ENCODE assay signal across 8 cellular contexts in the genomic region with DNA sequence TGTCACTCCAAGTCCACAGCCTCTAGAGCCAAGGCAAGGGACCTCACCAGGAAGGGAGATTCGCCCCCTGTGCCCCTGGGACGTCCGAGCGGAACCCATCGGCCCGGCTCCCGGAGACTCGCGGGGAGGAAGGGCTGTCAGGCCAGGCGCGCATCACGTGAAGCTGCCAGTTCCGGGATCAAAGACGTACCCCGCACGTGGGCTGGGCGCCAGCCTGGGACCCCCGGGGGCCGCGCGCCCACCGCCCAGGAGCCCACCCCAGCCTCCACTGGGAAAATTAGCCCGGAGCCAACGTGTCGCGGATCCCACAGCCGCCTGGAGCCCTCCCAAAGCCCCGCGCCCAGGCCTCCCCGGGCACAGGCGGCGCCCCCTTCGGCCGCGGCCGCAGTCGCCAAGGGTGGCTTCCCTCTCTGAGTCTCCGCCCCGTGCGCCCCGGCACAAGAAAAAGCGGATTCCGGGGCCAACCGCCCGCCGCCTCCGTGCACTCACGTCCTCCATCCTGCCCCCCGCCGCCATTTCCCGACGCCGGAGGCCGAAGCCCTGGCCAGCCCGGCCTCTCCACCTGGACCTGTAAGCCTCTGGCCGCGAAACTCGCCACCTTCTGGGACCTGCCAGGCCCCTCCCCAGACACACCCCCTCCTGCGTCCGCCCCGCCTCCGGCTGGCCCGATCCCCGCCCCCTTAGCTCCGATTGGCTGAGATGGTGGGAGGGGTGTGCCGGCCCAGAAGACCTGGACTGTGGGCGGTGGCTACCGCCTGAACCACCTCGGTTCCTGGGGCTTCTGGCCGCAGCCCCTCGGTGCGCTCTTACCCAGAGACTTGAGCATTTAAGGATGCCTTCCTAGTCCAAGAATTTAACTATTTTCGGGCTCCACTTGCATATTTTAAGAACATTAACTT. TPM values are rescaled to one million over a fixed set of nuclear protein-coding genes. Genes with fewer than 3 reads are reported as not detected.
DNase-seq lines count a peak whose midpoint lies in the region; ATAC-seq, FAIRE-seq and TF ChIP-seq lines count a peak whose summit lies in the region.

Gene TMEM192 (minus strand): TSS at position 603 of the 899 bp plus-strand sequence. CDS start 87 bp downstream, at position 516.

- H3K4me1 Mint-ChIP-seq in progenitor cell of endocrine pancreas (ENCODE audit: low read depth): peaks cover 7% of the 10 kb centered on the region

- FAIRE-seq in GM12891 (lab: Jason Lieb, UNC): peak; percentile 96

- peak within 1 kb of the TSS; percentile 96 for H3K27ac Mint-ChIP-seq in progenitor cell of endocrine pancreas

- TF ChIP-seq CTCF in progenitor cell of endocrine pancreas (IDR thresholded peaks at IDR 0.05; ENCODE audit: unreplicated experiment): peak; percentile 47

- no peaks in the 10 kb centered on the region for H3K27me3 Mint-ChIP-seq in progenitor cell of endocrine pancreas

- ATAC-seq in HG02798 (IDR thresholded peaks at IDR 0.05; ENCODE audit: poor library complexity, unreplicated experiment): peak; percentile 97
- peak; percentile 99 to 100 for ATAC-seq in left cardiac atrium

- H3K36me3 Mint-ChIP-seq in progenitor cell of endocrine pancreas (ENCODE audit: insufficient read depth): peaks cover 4% of the 10 kb centered on the region

- intact Hi-C loops in left cardiac atrium (cut with DNase I): no loop called here

- peak; percentile 57; the same call in 1 of the 2 replicates for TF ChIP-seq POLR2A in GM12891 (IDR thresholded peaks at IDR 0.05; ENCODE audit: low read depth, low read length)

- H3K9me3 Mint-ChIP-seq in progenitor cell of endocrine pancreas (ENCODE audit: low read depth): no peaks in the 10 kb centered on the region

- DNase-seq in GM12891 (ENCODE audit: insufficient read length, low spot score): peak; percentile 86
- peak; percentile 66 for DNase-seq in NCI-H1417 treated with DMSO at 0.1 percent for 48 hours (lab: John Stamatoyannopoulos, UW)
- DNase-seq in T-helper 1 cell: peak; percentile 83 to 90 (median 87)
- peak; percentile 68 for DNase-seq in amniotic stem cell (lab: John Stamatoyannopoulos, UW)
- peak; percentile 93 for DNase-seq in left cardiac atrium
- DNase-seq in progenitor cell of endocrine pancreas (ENCODE audit: low spot score, unreplicated experiment): peak; percentile 89
- peak; percentile 97 for DNase-seq in ureter (ENCODE audit: low spot score)

- peak within 1 kb of the TSS; percentile 81 for H3K4me3 Mint-ChIP-seq in progenitor cell of endocrine pancreas (ENCODE audit: low read depth)

TF ChIP-seq in GM12891, 5 proteins besides CTCF, POLR2A, EP300 and RAD21:
- TF ChIP-seq TAF1 (IDR thresholded peaks at IDR 0.05; ENCODE audit: low read depth, low read length) (no peak), SPI1 (IDR thresholded peaks at IDR 0.05; ENCODE audit: low read depth, low read length) (no peak; the same call in 1 of the 2 replicates), PAX5 (IDR thresholded peaks at IDR 0.05; ENCODE audit: insufficient read depth, low read length, severe bottlenecking) (no peak), POU2F2 (IDR thresholded peaks at IDR 0.05; ENCODE audit: low read depth, low read length) (0 out of 2 replicates have a peak, but pooled peaks have one; percentile 32)

RNA-seq across cellular contexts. Expression of gene TMEM192, which starts in this region (rescaled TPM):
- polyA plus RNA-seq in GM12891 (2012; ENCODE audit: low read depth, missing spikeins): 4.0 TPM
- total RNA-seq in left cardiac atrium: 10 to 100 TPM; 16.5 to 17.2 TPM
- total RNA-seq in progenitor cell of endocrine pancreas: 8.7 and 10.5 TPM in 2 replicates
- 23.1 TPM for total RNA-seq in ureter

Comparison
In these comparisons a context has a peak if more than half of its experiments do, and no peak if none do; other contexts are left out.
1. Peak in every context shown above with its lines: DNase-seq and ATAC-seq.